Comparison of ENCODE assay signal across 16 cellular contexts in the genomic region with DNA sequence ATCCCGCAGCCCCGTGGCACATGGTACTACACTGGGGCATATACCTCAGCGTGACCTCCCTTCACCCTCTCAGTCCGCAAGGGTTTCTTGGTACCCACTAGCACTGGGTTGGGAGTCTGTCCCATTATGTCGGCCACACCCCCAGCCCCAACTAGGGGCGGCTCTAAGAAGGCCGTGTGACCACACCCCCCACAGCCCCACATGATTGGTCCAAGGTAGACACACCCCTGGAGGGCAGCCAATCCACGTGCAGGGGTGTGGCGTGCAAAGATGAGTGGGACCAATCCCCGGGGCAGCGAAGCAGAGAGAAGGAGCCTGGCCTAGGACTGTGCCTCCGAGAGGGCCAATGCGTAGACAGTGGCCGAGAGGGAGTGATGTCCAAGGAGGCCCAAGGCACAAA. TPM values are rescaled to one million over a fixed set of nuclear protein-coding genes. Genes with fewer than 3 reads are reported as not detected.
DNase-seq lines count a peak whose midpoint lies in the region; ATAC-seq and TF ChIP-seq lines count a peak whose summit lies in the region.
"Had no signal": no experiment of that assay in that cellular context is flagged by ENCODE, and none has a peak within 500 bp of the region (broad histone marks: within the 10 kb centered on the region; RNA-seq: fewer than 3 reads in every experiment).

No MANE protein-coding gene starts in this region.

- no peak overlapping the region for H3K14ac ChIP-seq in IMR-90 (replicated peaks; ENCODE audit: low read depth, low read length)

- CTCF ChIA-PET in IMR-90 (lab: Yijun Ruan, JAX), result no interaction called here
- CTCF ChIA-PET in WTC11 (lab: Charles Lee), result no interaction called here

- H3K4ac ChIP-seq in IMR-90 (ENCODE audit: low read depth, low read length), result no peak overlapping the region

- peaks cover 2% of the 10 kb centered on the region for H3K9me3 ChIP-seq in IMR-90 (ENCODE audit: control insufficient read depth, insufficient read depth, low read length)

- no peaks in the 10 kb centered on the region for H3K36me3 ChIP-seq in IMR-90 (ENCODE audit: control insufficient read depth, insufficient read depth, low read length)

- no peak for TF ChIP-seq POLR2A in IMR-90 (IDR thresholded peaks at IDR 0.05; ENCODE audit: low read depth, low read length)

- H3K4me3 Mint-ChIP-seq in WTC11, result no peak overlapping the region
- H3K4me3 Mint-ChIP-seq: CD4-positive, CD25-positive, alpha-beta regulatory T cell; stimulated activated naive CD8-positive, alpha-beta T cell treated with anti-CD3 and anti-CD28 coated beads, Interleukin-15, amount 100 ng/mL, for 72 hours; T-helper 2 cell treated with Interferon-gamma antibody and Interleukin-4, amounts not matched to agents 5 μg/mL and 100 μg/mL, for 36 hours had no signal

- intact Hi-C loops in IMR-90 (cut with micrococcal nuclease), result no loop called here

- DNase-seq in Daoy (ENCODE audit: low read depth), result peak; percentile 52
- DNase-seq in IMR-90, result no peak
- peak; percentile 55 for DNase-seq in WTC11 (ENCODE audit: low spot score)
- DNase-seq in mesenteric fat pad (ENCODE audit: low spot score), result peak; percentile 76
- no peak for DNase-seq in stimulated activated naive CD4-positive, alpha-beta T cell (lab: John Stamatoyannopoulos, UW)
- no peak for DNase-seq in T-helper 9 cell
- DNase-seq: CD4-positive, CD25-positive, alpha-beta regulatory T cell; NCI-H1694; NCI-H524; stimulated activated naive CD8-positive, alpha-beta T cell treated with anti-CD3 and anti-CD28 coated beads, Interleukin-15, amount 100 ng/mL, for 72 hours had no signal

- peak overlapping the region; percentile 37 for H2AFZ ChIP-seq in IMR-90 (replicated peaks; ENCODE audit: low read length, poor library complexity)

- no peak for TF ChIP-seq CTCF in IMR-90 (conservative IDR thresholded peaks at IDR 0.05; ENCODE audit: low read depth, low read length)
- no peak for TF ChIP-seq CTCF in WTC11 (IDR thresholded peaks at IDR 0.05)

- H3K9me3 Mint-ChIP-seq in WTC11, result peaks cover 2% of the 10 kb centered on the region
- H3K9me3 Mint-ChIP-seq: stimulated activated naive CD8-positive, alpha-beta T cell treated with anti-CD3 and anti-CD28 coated beads, Interleukin-15, amount 100 ng/mL, for 72 hours; T-helper 2 cell treated with Interferon-gamma antibody and Interleukin-4, amounts not matched to agents 5 μg/mL and 100 μg/mL, for 36 hours had no signal

- no peak overlapping the region for H2BK20ac ChIP-seq in IMR-90 (ENCODE audit: low read depth, low read length)

- TF ChIP-seq RAD21 in IMR-90 (IDR thresholded peaks at IDR 0.05; ENCODE audit: low read length), result no peak

- dilution Hi-C loops in IMR-90 (cut with HindIII; ENCODE audit: low sequenced_read_pairs, unreplicated experiment), result no loop called here

- no peak overlapping the region for H2AK5ac ChIP-seq in IMR-90 (ENCODE audit: low read depth, low read length)

- no peak overlapping the region for H4K5ac ChIP-seq in IMR-90 (ENCODE audit: low read depth, low read length)

- H3K27me3 Mint-ChIP-seq in WTC11 (ENCODE audit: low read depth), result peaks cover 9% of the 10 kb centered on the region
- H3K27me3 Mint-ChIP-seq: stimulated activated naive CD8-positive, alpha-beta T cell treated with anti-CD3 and anti-CD28 coated beads, Interleukin-15, amount 100 ng/mL, for 72 hours had no signal

- H4K91ac ChIP-seq in IMR-90 (ENCODE audit: insufficient read depth, low read depth, low read length), result no peak overlapping the region

- ATAC-seq in IMR-90 (ENCODE audit: low read depth), result no peak
- ATAC-seq in WTC11, result peak; percentile 86
- ATAC-seq in HG02763 (IDR thresholded peaks at IDR 0.05; ENCODE audit: unreplicated experiment), result no peak
- ATAC-seq: stimulated activated naive CD8-positive, alpha-beta T cell treated with anti-CD3 and anti-CD28 coated beads, Interleukin-15, amount 100 ng/mL, for 72 hours had no signal

- no peak overlapping the region for H3K9ac ChIP-seq in IMR-90 (ENCODE audit: low read depth, low read length)
- H3K9ac ChIP-seq: KMS-11 had no signal

- no CpG with 5 or more reads among the region's 14 CpGs for WGBS in IMR-90 (ENCODE audit: extremely low coverage in 2 of 2, insufficient read length in 1 of 2), 2 experiments

- H3K27me3 ChIP-seq in IMR-90 (ENCODE audit: control insufficient read depth, insufficient read depth, low read length), result peaks cover 72% of the 10 kb centered on the region

- no peak overlapping the region for H3K27ac Mint-ChIP-seq in WTC11
- H3K27ac Mint-ChIP-seq: CD4-positive, CD25-positive, alpha-beta regulatory T cell; stimulated activated naive CD8-positive, alpha-beta T cell treated with anti-CD3 and anti-CD28 coated beads, Interleukin-15, amount 100 ng/mL, for 72 hours; T-helper 2 cell treated with Interferon-gamma antibody and Interleukin-4, amounts not matched to agents 5 μg/mL and 100 μg/mL, for 36 hours had no signal

- no peak overlapping the region for H3K4me2 ChIP-seq in IMR-90 (ENCODE audit: low read depth, low read length)
- H3K4me2 ChIP-seq: KMS-11 had no signal

- no peak overlapping the region for H3K18ac ChIP-seq in IMR-90 (ENCODE audit: low read depth, low read length)

- H3K36me3 Mint-ChIP-seq in WTC11, result no peaks in the 10 kb centered on the region
- H3K36me3 Mint-ChIP-seq: CD4-positive, CD25-positive, alpha-beta regulatory T cell had no signal

- BruUV-seq in IMR-90 (replicated peaks; lab: Mats Ljungman, UMichigan), result no TSS peak

- H2BK5ac ChIP-seq in IMR-90 (ENCODE audit: low read depth, low read length, poor library complexity, severe bottlenecking), result no peak overlapping the region

- no peak overlapping the region for H2BK15ac ChIP-seq in IMR-90 (ENCODE audit: low read depth, low read length)

- H3K79me1 ChIP-seq in IMR-90 (ENCODE audit: low read depth in 1 of 2, low read length in 2 of 2), result no peaks in the 10 kb centered on the region

- no peak overlapping the region for H3K23ac ChIP-seq in IMR-90 (ENCODE audit: low read depth, low read length)

- no peak overlapping the region for H3K56ac ChIP-seq in IMR-90 (ENCODE audit: extremely low read depth, insufficient read depth, low read length)

- H3K9me1 ChIP-seq in IMR-90 (ENCODE audit: insufficient read depth, low read length), result no peaks in the 10 kb centered on the region

- in situ Hi-C loops in IMR-90 (cut with MboI; ENCODE audit: low sequenced_read_pairs), result no loop called here

- no peaks in the 10 kb centered on the region for H3K4me1 ChIP-seq in IMR-90 (ENCODE audit: control insufficient read depth, insufficient read depth, low read length)

- H4K8ac ChIP-seq in IMR-90 (ENCODE audit: low read depth in 2 of 2, low read length in 2 of 2), result no peak overlapping the region

- H4K20me1 ChIP-seq in IMR-90 (ENCODE audit: insufficient read depth, low read length), result no peaks in the 10 kb centered on the region

- no peak overlapping the region for H2BK120ac ChIP-seq in IMR-90 (ENCODE audit: low read depth, low read length)

- peaks cover 14% of the 10 kb centered on the region for H3K4me1 Mint-ChIP-seq in WTC11

- POLR2A ChIA-PET in IMR-90 (lab: Charles Lee; ENCODE audit: unreplicated experiment), result no interaction called here
- POLR2A ChIA-PET in WTC11 (lab: Charles Lee), result no interaction called here

- no peak overlapping the region for H3K4me3 ChIP-seq in IMR-90 (ENCODE audit: insufficient read depth, low read depth, low read length)
- H3K4me3 ChIP-seq: coronary artery had no signal

- no peak overlapping the region for H3K27ac ChIP-seq in IMR-90 (ENCODE audit: insufficient read depth, low read length)
- H3K27ac ChIP-seq: coronary artery, KMS-11 had no signal

- no peak overlapping the region for H2AK9ac ChIP-seq in IMR-90 (replicated peaks; ENCODE audit: low read depth, low read length, poor library complexity)

TF ChIP-seq in IMR-90, 13 proteins besides CTCF, POLR2A, EP300 and RAD21 (continues in another document):
- no peak for TF ChIP-seq ELK1 (IDR thresholded peaks at IDR 0.05; ENCODE audit: borderline replicate concordance, low read depth, low read length)
- TF ChIP-seq MXI1 (IDR thresholded peaks at IDR 0.05; ENCODE audit: borderline replicate concordance, low read depth, low read length), result no peak
- TF ChIP-seq NFE2L2 (IDR thresholded peaks at IDR 0.05; ENCODE audit: low read depth, low read length), result no peak
- no peak for TF ChIP-seq BHLHE40 (IDR thresholded peaks at IDR 0.05; ENCODE audit: low read depth, low read length)
- TF ChIP-seq CHD1 (IDR thresholded peaks at IDR 0.05; ENCODE audit: low read depth, low read length), result no peak
- TF ChIP-seq MAFK (IDR thresholded peaks at IDR 0.05; ENCODE audit: low read depth, low read length), result no peak

TF ChIP-seq in WTC11, 78 proteins besides CTCF, POLR2A, EP300 and RAD21:
- TF ChIP-seq E2F1 (CRISPR knock-in tag; IDR thresholded peaks at IDR 0.05) (no peak), NFYB (CRISPR knock-in tag; conservative IDR thresholded peaks at IDR 0.05; ENCODE audit: low read depth) (peak; percentile 79)
- TF ChIP-seq, protein P1, sequence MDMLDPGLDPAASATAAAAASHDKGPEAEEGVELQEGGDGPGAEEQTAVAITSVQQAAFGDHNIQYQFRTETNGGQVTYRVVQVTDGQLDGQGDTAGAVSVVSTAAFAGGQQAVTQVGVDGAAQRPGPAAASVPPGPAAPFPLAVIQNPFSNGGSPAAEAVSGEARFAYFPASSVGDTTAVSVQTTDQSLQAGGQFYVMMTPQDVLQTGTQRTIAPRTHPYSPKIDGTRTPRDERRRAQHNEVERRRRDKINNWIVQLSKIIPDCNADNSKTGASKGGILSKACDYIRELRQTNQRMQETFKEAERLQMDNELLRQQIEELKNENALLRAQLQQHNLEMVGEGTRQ (CRISPR knock-in tag; IDR thresholded peaks at IDR 0.05), result peak; percentile 42; the same call in 1 of the 2 replicates

RNA-seq across cellular contexts. Expression of gene BEGAIN, which starts 34.6 kb away (rescaled TPM):
- 14.1 and 18.6 TPM in 2 replicates for total RNA-seq in Daoy (2014; rRNA removed; shearing (Covaris generic))
- total RNA-seq in IMR-90 (2012; rRNA removed) (0.18 and 0.28 TPM in 2 replicates), WTC11 (2021) (1.3 to 1.8 TPM (median 1.3 TPM) in 3 replicates), mesenteric fat pad (2.2 TPM)
- 0.99 and 1.2 TPM in 2 replicates for polyA plus RNA-seq in IMR-90 (2012; rRNA removed)
- 1.5 and 1.6 TPM in 2 replicates for polyA plus RNA-seq in IMR-90 (2012; cell fraction: cytosol; rRNA removed)
- 4.0 and 6.6 TPM in 2 replicates for polyA plus RNA-seq in IMR-90 (2012; cell fraction: nucleus; rRNA removed; ENCODE audit: low replicate concordance)
- total RNA-seq: glomerular endothelial cell, RPMI7951 had no signal

Comparison
In these comparisons a context has a peak if more than half of its experiments do, and no peak if none do; other contexts are left out.
1. DNase-seq: peak in Daoy (single experiment), WTC11 (single experiment) and mesenteric fat pad (single experiment); none in IMR-90 (single experiment), stimulated activated naive CD4-positive, alpha-beta T cell (0 of 6) and T-helper 9 cell (single experiment).